9 cellular contexts compared by ENCODE assay signal in genomic region chr15:99485153-99485947, GRCh38.
DNase-seq lines count a peak whose midpoint lies in the region; ATAC-seq lines count a peak whose summit lies in the region.
"Had no signal": no experiment of that assay in that cellular context is flagged by ENCODE, and none has a peak within 500 bp of the region (broad histone marks: within the 10 kb centered on the region; RNA-seq: fewer than 3 reads in every experiment).

No MANE protein-coding gene starts in this region.

- no peaks in the 10 kb centered on the region for H3K9me3 ChIP-seq in T-helper 17 cell (ENCODE audit: control insufficient read depth, low read length, poor library complexity, severe bottlenecking)
- no peaks in the 10 kb centered on the region for H3K9me3 ChIP-seq in right cardiac atrium (ENCODE audit: control insufficient read depth, low read length)

- peak overlapping the region; percentile 73 for H3K4me3 Mint-ChIP-seq in T-helper 17 cell
- peak overlapping the region; percentile 55 for H3K4me3 Mint-ChIP-seq in stimulated activated memory B cell treated with anti-CD40 and anti-IgM and Interleukin-4, amounts not matched to agents 10 μg/mL and 1 μg/mL and 100 μg/mL, for 72 hours

- H3K36me3 Mint-ChIP-seq in T-helper 17 cell (ENCODE audit: low read depth) = peaks cover 3% of the 10 kb centered on the region
- no peaks in the 10 kb centered on the region for H3K36me3 Mint-ChIP-seq in stimulated activated memory B cell treated with anti-CD40 and anti-IgM and Interleukin-4, amounts not matched to agents 10 μg/mL and 1 μg/mL and 100 μg/mL, for 72 hours

- no peaks in the 10 kb centered on the region for H3K9me3 Mint-ChIP-seq in stimulated activated memory B cell treated with anti-CD40 and anti-IgM and Interleukin-4, amounts not matched to agents 10 μg/mL and 1 μg/mL and 100 μg/mL, for 72 hours

- WGBS in right cardiac atrium = 49% methylated on average over 11 of the region's 11 CpGs

- H3K27me3 ChIP-seq in H7 (ENCODE audit: control insufficient read depth, insufficient read depth, low read length) (peaks cover 3% of the 10 kb centered on the region; the same call in 1 of the 2 replicates), right cardiac atrium (ENCODE audit: control insufficient read depth, insufficient read depth) (no peaks in the 10 kb centered on the region)

- H3K27me3 Mint-ChIP-seq in T-helper 17 cell = peaks cover 41% of the 10 kb centered on the region
- no peaks in the 10 kb centered on the region for H3K27me3 Mint-ChIP-seq in stimulated activated memory B cell treated with anti-CD40 and anti-IgM and Interleukin-4, amounts not matched to agents 10 μg/mL and 1 μg/mL and 100 μg/mL, for 72 hours

- ATAC-seq in T-helper 17 cell (no peak), right cardiac atrium (peak; percentile 10 to 12)
- ATAC-seq in stimulated activated memory B cell treated with anti-CD40 and anti-IgM and Interleukin-4, amounts not matched to agents 10 μg/mL and 1 μg/mL and 100 μg/mL, for 72 hours = peak; percentile 42

- H3K27ac Mint-ChIP-seq in T-helper 17 cell = peak overlapping the region; percentile 69
- H3K27ac Mint-ChIP-seq in stimulated activated memory B cell treated with anti-CD40 and anti-IgM and Interleukin-4, amounts not matched to agents 10 μg/mL and 1 μg/mL and 100 μg/mL, for 72 hours = peak overlapping the region; percentile 79

- peaks cover 6% of the 10 kb centered on the region for H3K4me1 Mint-ChIP-seq in T-helper 17 cell
- H3K4me1 Mint-ChIP-seq in stimulated activated memory B cell treated with anti-CD40 and anti-IgM and Interleukin-4, amounts not matched to agents 10 μg/mL and 1 μg/mL and 100 μg/mL, for 72 hours = peaks cover 29% of the 10 kb centered on the region

- peaks cover 11% of the 10 kb centered on the region for H3K4me1 ChIP-seq in right cardiac atrium (ENCODE audit: control insufficient read depth, insufficient read depth, low read length)

- intact Hi-C loops in right cardiac atrium (cut with DNase I) = no loop called here

- DNase-seq in H7 (peak; percentile 44), T-helper 17 cell (no peak), right cardiac atrium (no peak), AML-193 (lab: John Stamatoyannopoulos, UW) (no peak), DMS 273 treated with DMSO at 0.1 percent for 48 hours (lab: John Stamatoyannopoulos, UW) (no peak), NCI-H128 (lab: John Stamatoyannopoulos, UW; ENCODE audit: unreplicated experiment) (no peak)
- DNase-seq: activated naive CD4-positive, alpha-beta T cell treated with anti-CD3 and anti-CD28 coated beads, Interleukin-2, amount 50 U/mL, for 16 hours; MV-4-11 had no signal

- H3K27ac ChIP-seq in right cardiac atrium (ENCODE audit: low read length) = peak overlapping the region; percentile 85

- H3K4me3 ChIP-seq in H7 (ENCODE audit: insufficient read depth, low read depth, low read length) (no peak overlapping the region), right cardiac atrium (ENCODE audit: low read length) (no peak overlapping the region)

- H3K36me3 ChIP-seq in H7 (replicated peaks; ENCODE audit: control insufficient read depth, insufficient read depth, low read length) = no peaks in the 10 kb centered on the region
